ENCODE assay signal across 11 cellular contexts in genomic region chr20:5171790-5172164, GRCh38. TPM values are rescaled to one million over a fixed set of nuclear protein-coding genes. Genes with fewer than 3 reads are reported as not detected.
DNase-seq lines count a peak whose midpoint lies in the region; ATAC-seq and TF ChIP-seq lines count a peak whose summit lies in the region.
"Had no signal": no experiment of that assay in that cellular context is flagged by ENCODE, and none has a peak within 500 bp of the region (broad histone marks: within the 10 kb centered on the region; RNA-seq: fewer than 3 reads in every experiment).

No MANE protein-coding gene starts in this region.

- peak overlapping the region; percentile 12 for H3K27ac ChIP-seq in SJCRH30
- peak overlapping the region; percentile 2 to 78 for H3K27ac ChIP-seq in liver (ENCODE audit: low read depth in 1 of 2, low read length in 2 of 2)
- H3K27ac ChIP-seq in vagina = peak overlapping the region; percentile 12

- H3K9me3 ChIP-seq in SJCRH30 (replicated peaks) = no peaks in the 10 kb centered on the region
- H3K9me3 ChIP-seq in liver (ENCODE audit: control insufficient read depth in 4 of 4, low read length in 3 of 4) = no peaks in the 10 kb centered on the region
- H3K9me3 ChIP-seq in vagina = no peaks in the 10 kb centered on the region

- no peak overlapping the region for H3K4me3 ChIP-seq in SJCRH30
- no peak overlapping the region for H3K4me3 ChIP-seq in liver (ENCODE audit: low read depth in 1 of 3, low read length in 3 of 3)
- H3K4me3 ChIP-seq in vagina = no peak overlapping the region

- TF ChIP-seq POLR2A in vagina (IDR thresholded peaks at IDR 0.05) = no peak

- H3K27me3 ChIP-seq in SJCRH30 = no peaks in the 10 kb centered on the region
- H3K27me3 ChIP-seq in liver (ENCODE audit: control insufficient read depth in 4 of 4, insufficient read depth in 4 of 4, low read length in 3 of 4) = no peaks in the 10 kb centered on the region
- no peaks in the 10 kb centered on the region for H3K27me3 ChIP-seq in vagina

- intact Hi-C loops in Right ventricle myocardium inferior (cut with DNase I) (loop anchor here (2.0 kb wide), 1 partner anchor 45 kb away; the partner anchor contains the start of gene CDS2), left cardiac atrium (cut with DNase I) (no loop called here), vagina (cut with DNase I) (no loop called here)

- H3K4me1 ChIP-seq in SJCRH30 (peaks cover 36% of the 10 kb centered on the region), liver (ENCODE audit: control insufficient read depth in 4 of 4, insufficient read depth in 4 of 4, low read length in 3 of 4) (peaks cover 19 to 51% (median 40%) of the 10 kb centered on the region in 4 donors), vagina (peaks cover 65% of the 10 kb centered on the region)

- peak; percentile 24 for ATAC-seq in Right ventricle myocardium inferior
- no peak for ATAC-seq in left cardiac atrium
- ATAC-seq: activated CD8-positive, alpha-beta memory T cell treated with anti-CD3 and anti-CD28 coated beads, Interleukin-2, amount 10 ng/mL, durations not matched to agents 7 days and 5 days had no signal

- H3K36me3 ChIP-seq in SJCRH30 = peaks cover 3% of the 10 kb centered on the region; the same call in 1 of the 2 replicates
- peaks cover 0 to 8% (median 2%) of the 10 kb centered on the region in 4 donors for H3K36me3 ChIP-seq in liver (ENCODE audit: control insufficient read depth in 4 of 4, insufficient read depth in 3 of 4, low read depth in 1 of 4, low read length in 3 of 4)
- peaks cover 0 to 21% of the 10 kb centered on the region in 2 donors for H3K36me3 ChIP-seq in vagina

- DNase-seq in Right ventricle myocardium inferior (ENCODE audit: missing footprints) (no peak), left cardiac atrium (no peak), SJCRH30 (peak in 1 of 2 experiments; percentile 31), vagina (ENCODE audit: extremely low spot score in 2 of 2) (no peak), amniotic stem cell (lab: John Stamatoyannopoulos, UW) (no peak), CD1c-positive myeloid dendritic cell (ENCODE audit: extremely low spot score) (no peak), DMS 273 treated with DMSO at 0.1 percent for 48 hours (lab: John Stamatoyannopoulos, UW) (no peak)
- DNase-seq: activated CD8-positive, alpha-beta memory T cell treated with anti-CD3 and anti-CD28 coated beads, Interleukin-2, amount 10 ng/mL, durations not matched to agents 7 days and 5 days; NCI-H1105; stimulated activated CD8-positive, alpha-beta memory T cell treated with anti-CD3 and anti-CD28 coated beads, Interleukin-4, amount 100 ng/mL, for 48 hours had no signal

- no peak for TF ChIP-seq CTCF in liver (IDR thresholded peaks at IDR 0.05; ENCODE audit: low read depth, low read length, missing input control)
- TF ChIP-seq CTCF in vagina (IDR thresholded peaks at IDR 0.05) = no peak

- TF ChIP-seq RAD21 in liver (IDR thresholded peaks at IDR 0.05) = no peak

- WGBS in liver = 74% methylated on average over 4 of the region's 4 CpGs

- H3K9ac ChIP-seq in liver (ENCODE audit: low read depth in 1 of 2, low read length in 2 of 2) = no peak overlapping the region

TF ChIP-seq in liver, 16 proteins besides CTCF, POLR2A, EP300 and RAD21:
- no peak for TF ChIP-seq EGR1 (IDR thresholded peaks at IDR 0.05; ENCODE audit: low read depth in 2 of 2)
- no peak for TF ChIP-seq REST (IDR thresholded peaks at IDR 0.05)
- TF ChIP-seq YY1 (IDR thresholded peaks at IDR 0.05) = no peak
- no peak for TF ChIP-seq ATF3 (IDR thresholded peaks at IDR 0.05)
- no peak for TF ChIP-seq GABPA (IDR thresholded peaks at IDR 0.05 in 1 of 2, conservative IDR thresholded peaks at IDR 0.05 in 1 of 2)
- no peak for TF ChIP-seq FOXA1 (IDR thresholded peaks at IDR 0.05)
- TF ChIP-seq SP1 (IDR thresholded peaks at IDR 0.05) = no peak
- no peak for TF ChIP-seq MAX (IDR thresholded peaks at IDR 0.05)
- TF ChIP-seq JUND (IDR thresholded peaks at IDR 0.05) = no peak
- no peak for TF ChIP-seq NR2F2 (IDR thresholded peaks at IDR 0.05)
- no peak for TF ChIP-seq RXRA (IDR thresholded peaks at IDR 0.05)
- TF ChIP-seq FOXA2 (IDR thresholded peaks at IDR 0.05) = no peak
- TF ChIP-seq HNF4G (IDR thresholded peaks at IDR 0.05) = no peak
- no peak for TF ChIP-seq HNF4A (conservative IDR thresholded peaks at IDR 0.05)
- no peak for TF ChIP-seq ZBTB33 (IDR thresholded peaks at IDR 0.05)
- TF ChIP-seq TAF1 (conservative IDR thresholded peaks at IDR 0.05) = no peak

RNA-seq across cellular contexts. Expression of gene CDS2, which starts 45.0 kb away (rescaled TPM):
- 57.2 TPM for total RNA-seq in Right ventricle myocardium inferior
- 10 to 100 TPM; 57.7 to 77.7 TPM for total RNA-seq in left cardiac atrium
- 29.1 and 30.1 TPM in 2 replicates for total RNA-seq in SJCRH30 (2014; rRNA removed; shearing (Covaris generic))
- total RNA-seq in liver = 10 to 100 TPM; 17.6 to 31.6 TPM
- 10 to 100 TPM in 1 of 2 donors, 1 to 10 TPM in 1; 9.6 to 11.2 TPM for polyA plus RNA-seq in liver
- total RNA-seq in vagina = 24.8 TPM

RNA-seq across cellular contexts. Expression of gene PCNA, which starts 52.0 kb away (rescaled TPM):
- total RNA-seq in Right ventricle myocardium inferior = 35.8 TPM
- total RNA-seq in left cardiac atrium = 10 to 100 TPM; 23.9 to 38.1 TPM
- 431 and 450 TPM in 2 replicates for total RNA-seq in SJCRH30 (2014; rRNA removed; shearing (Covaris generic))
- 100 to 1,000 TPM in 1 of 2 donors, 10 to 100 TPM in 1; 19.3 to 161 TPM for total RNA-seq in liver
- 10 to 100 TPM; 14.1 to 28.3 TPM for polyA plus RNA-seq in liver
- 42.2 TPM for total RNA-seq in vagina

RNA-seq across cellular contexts. Expression of gene TMEM230, which starts 58.9 kb away (rescaled TPM):
- 86.3 TPM for total RNA-seq in Right ventricle myocardium inferior
- total RNA-seq in left cardiac atrium = 10 to 100 TPM; 93.4 to 97.1 TPM
- 162 and 165 TPM in 2 replicates for total RNA-seq in SJCRH30 (2014; rRNA removed; shearing (Covaris generic))
- 10 to 100 TPM; 53.8 to 75.7 TPM for total RNA-seq in liver
- 100 to 1,000 TPM in 1 of 2 donors, 10 to 100 TPM in 1; 83.1 to 101 TPM for polyA plus RNA-seq in liver
- total RNA-seq in vagina = 58.9 TPM
